27 cellular contexts compared by ENCODE assay signal in genomic region chr4:70841951-70842350, GRCh38. TPM values are rescaled to one million over a fixed set of nuclear protein-coding genes. Genes with fewer than 3 reads are reported as not detected.
DNase-seq lines count a peak whose midpoint lies in the region; ATAC-seq and TF ChIP-seq lines count a peak whose summit lies in the region.
"Had no signal": no experiment of that assay in that cellular context is flagged by ENCODE, and none has a peak within 500 bp of the region (broad histone marks: within the 10 kb centered on the region; RNA-seq: fewer than 3 reads in every experiment).

No MANE protein-coding gene starts in this region.

- TF ChIP-seq CTCF in cardiac muscle cell (IDR thresholded peaks at IDR 0.05; ENCODE audit: low read depth, low read length) = no peak
- TF ChIP-seq CTCF in OCI-LY7 (conservative IDR thresholded peaks at IDR 0.05; ENCODE audit: low read length) = no peak
- TF ChIP-seq CTCF in ascending aorta (IDR thresholded peaks at IDR 0.05) = no peak

- peaks cover 6% of the 10 kb centered on the region for H4K20me1 ChIP-seq in OCI-LY7 (ENCODE audit: insufficient read depth, low read length)

- peaks cover 8% of the 10 kb centered on the region for H3K4me1 Mint-ChIP-seq in stimulated activated effector memory CD8-positive, alpha-beta T cell treated with anti-CD3 and anti-CD28 coated beads, Interleukin-12 subunit alpha, Interleukin-12 subunit beta, amount 100 ng/mL, for 72 hours

- no peaks in the 10 kb centered on the region for H3K9me2 ChIP-seq in OCI-LY7 (ENCODE audit: insufficient read depth, low read length)

- H3K9me3 ChIP-seq in cardiac muscle cell (ENCODE audit: low read depth) (no peaks in the 10 kb centered on the region), OCI-LY7 (ENCODE audit: low read length) (no peaks in the 10 kb centered on the region), iPS-20b (ENCODE audit: insufficient read depth, low read depth, low read length) (no peaks in the 10 kb centered on the region), ascending aorta (no peaks in the 10 kb centered on the region)
- H3K9me3 ChIP-seq: MG63, testis had no signal

- peak in 1 of 2 donors; percentile 17 for DNase-seq in cardiac muscle cell (ENCODE audit: low read depth in 1 of 2, low spot score in 1 of 2)
- no peak for DNase-seq in Right ventricle myocardium superior
- no peak for DNase-seq in OCI-LY7 (ENCODE audit: low spot score)
- no peak for DNase-seq in stimulated activated effector memory CD8-positive, alpha-beta T cell treated with anti-CD3 and anti-CD28 coated beads, Interleukin-12 subunit alpha, Interleukin-12 subunit beta, amount 100 ng/mL, for 72 hours (ENCODE audit: low spot score in 2 of 2)
- no peak for DNase-seq in ascending aorta (ENCODE audit: low spot score in 2 of 2)
- DNase-seq: activated CD4-positive, alpha-beta memory T cell treated with anti-CD3 and anti-CD28 coated beads for 36 hours; activated naive CD4-positive, alpha-beta T cell treated with anti-CD3 and anti-CD28 coated beads for 36 hours; activated T-cell treated with anti-CD3 and anti-CD28 coated beads for 4 hours; aorta; C1 segment of cervical spinal cord; dorsolateral prefrontal cortex; EL; glutamatergic neuron; GM23248; MG63; naive B cell; NCI-H1694; NCI-H69; SHP77; T-helper 1 cell; testis; WERI-Rb-1 had no signal

- H3K27me3 ChIP-seq in cardiac muscle cell (peaks cover 3% of the 10 kb centered on the region), iPS-20b (ENCODE audit: insufficient read depth, low read length) (no peaks in the 10 kb centered on the region), ascending aorta (no peaks in the 10 kb centered on the region)
- H3K27me3 ChIP-seq: dorsolateral prefrontal cortex, MG63, testis had no signal

- H3K4me2 ChIP-seq in OCI-LY7 (ENCODE audit: low read length) = no peak overlapping the region

- H3K4me3 ChIP-seq in cardiac muscle cell (no peak overlapping the region), OCI-LY7 (ENCODE audit: low read depth, low read length, poor library complexity, severe bottlenecking) (no peak overlapping the region), iPS-20b (ENCODE audit: low read length) (no peak overlapping the region), ascending aorta (no peak overlapping the region)
- H3K4me3 ChIP-seq: dorsolateral prefrontal cortex, GM23248, MG63, testis had no signal

- ATAC-seq in Right ventricle myocardium superior (ENCODE audit: poor library complexity) (no peak), GM18519 (IDR thresholded peaks at IDR 0.05; ENCODE audit: low FRiP score, unreplicated experiment) (no peak), HG03460 (IDR thresholded peaks at IDR 0.05; ENCODE audit: unreplicated experiment) (no peak)
- no peak for ATAC-seq in stimulated activated effector memory CD8-positive, alpha-beta T cell treated with anti-CD3 and anti-CD28 coated beads, Interleukin-12 subunit alpha, Interleukin-12 subunit beta, amount 100 ng/mL, for 72 hours
- ATAC-seq: sciatic nerve had no signal

- POLR2A ChIA-PET in OCI-LY7 (lab: Charles Lee) = no interaction called here

- H3K9ac ChIP-seq in iPS-20b (ENCODE audit: low read depth, low read length) = peak overlapping the region; percentile 3; the same call in 1 of the 2 replicates
- H3K9ac ChIP-seq: GM23248 had no signal

- H3K36me3 ChIP-seq in cardiac muscle cell (no peaks in the 10 kb centered on the region), OCI-LY7 (ENCODE audit: insufficient read depth, low read length) (peaks cover 5% of the 10 kb centered on the region; the same call in 1 of the 2 replicates), iPS-20b (ENCODE audit: insufficient read depth, low read depth, low read length) (no peaks in the 10 kb centered on the region), ascending aorta (no peaks in the 10 kb centered on the region)
- H3K36me3 ChIP-seq: MG63, WERI-Rb-1 had no signal

- H3K4me3 Mint-ChIP-seq in stimulated activated effector memory CD8-positive, alpha-beta T cell treated with anti-CD3 and anti-CD28 coated beads, Interleukin-12 subunit alpha, Interleukin-12 subunit beta, amount 100 ng/mL, for 72 hours = no peak overlapping the region
- H3K4me3 Mint-ChIP-seq: activated CD4-positive, alpha-beta memory T cell treated with anti-CD3 and anti-CD28 coated beads for 36 hours; activated naive CD4-positive, alpha-beta T cell treated with anti-CD3 and anti-CD28 coated beads for 36 hours; central memory CD8-positive, alpha-beta T cell had no signal

- CTCF ChIA-PET in OCI-LY7 (lab: Charles Lee; ENCODE audit: unreplicated experiment) = no interaction called here

- peak overlapping the region; percentile 67; the same call in 1 of the 2 replicates for H2AFZ ChIP-seq in OCI-LY7 (ENCODE audit: low read length)
- H2AFZ ChIP-seq: GM23248 had no signal

- H3K79me2 ChIP-seq in OCI-LY7 (ENCODE audit: insufficient read depth, low read depth, low read length) = peaks cover 22% of the 10 kb centered on the region

- no peaks in the 10 kb centered on the region for H3K9me3 Mint-ChIP-seq in stimulated activated effector memory CD8-positive, alpha-beta T cell treated with anti-CD3 and anti-CD28 coated beads, Interleukin-12 subunit alpha, Interleukin-12 subunit beta, amount 100 ng/mL, for 72 hours
- H3K9me3 Mint-ChIP-seq: activated CD4-positive, alpha-beta memory T cell treated with anti-CD3 and anti-CD28 coated beads for 36 hours; activated naive CD4-positive, alpha-beta T cell treated with anti-CD3 and anti-CD28 coated beads for 36 hours; central memory CD8-positive, alpha-beta T cell; naive B cell had no signal

- H3K4me1 ChIP-seq in cardiac muscle cell (ENCODE audit: low read depth) = peaks cover 3% of the 10 kb centered on the region
- H3K4me1 ChIP-seq in OCI-LY7 (ENCODE audit: insufficient read depth, low read length, poor library complexity, severe bottlenecking) = peaks cover 31% of the 10 kb centered on the region
- peaks cover 7% of the 10 kb centered on the region for H3K4me1 ChIP-seq in iPS-20b (ENCODE audit: insufficient read depth, low read length)
- H3K4me1 ChIP-seq in ascending aorta = peaks cover 5% of the 10 kb centered on the region in 2 donors

- BruUV-seq in OCI-LY7 (replicated peaks; lab: Mats Ljungman, UMichigan) = no TSS peak

- intact Hi-C loops in Right ventricle myocardium superior (cut with DNase I) = no loop called here
- intact Hi-C loops in OCI-LY7 (cut with micrococcal nuclease; ENCODE audit: unreplicated experiment) = no loop called here
- intact Hi-C loops in ascending aorta (cut with DNase I) = no loop called here

- H3K36me3 Mint-ChIP-seq in stimulated activated effector memory CD8-positive, alpha-beta T cell treated with anti-CD3 and anti-CD28 coated beads, Interleukin-12 subunit alpha, Interleukin-12 subunit beta, amount 100 ng/mL, for 72 hours = peaks cover 23% of the 10 kb centered on the region
- H3K36me3 Mint-ChIP-seq: naive B cell had no signal

- peak overlapping the region; percentile 72 for H3K27ac ChIP-seq in cardiac muscle cell
- H3K27ac ChIP-seq in OCI-LY7 (ENCODE audit: low read depth, low read length, poor library complexity, severe bottlenecking) = no peak overlapping the region
- no peak overlapping the region for H3K27ac ChIP-seq in iPS-20b (ENCODE audit: low read length)
- peak overlapping the region in 1 of 2 donors; percentile 41 for H3K27ac ChIP-seq in ascending aorta
- H3K27ac ChIP-seq: GM23248, WERI-Rb-1 had no signal

- H3K27ac Mint-ChIP-seq in stimulated activated effector memory CD8-positive, alpha-beta T cell treated with anti-CD3 and anti-CD28 coated beads, Interleukin-12 subunit alpha, Interleukin-12 subunit beta, amount 100 ng/mL, for 72 hours = peak overlapping the region; percentile 37
- H3K27ac Mint-ChIP-seq: activated CD4-positive, alpha-beta memory T cell treated with anti-CD3 and anti-CD28 coated beads for 36 hours had no signal

RNA-seq across cellular contexts. Expression of gene GRSF1, which starts 2.3 kb away (rescaled TPM):
- total RNA-seq in cardiac muscle cell (84.9 and 90.3 TPM in 2 replicates), Right ventricle myocardium superior (105 TPM), OCI-LY7 (2022) (52.8 and 67.0 TPM in 2 replicates), ascending aorta (23.3 TPM)
- 153 and 185 TPM in 2 replicates for polyA plus RNA-seq in cardiac muscle cell
- total RNA-seq in OCI-LY7 (2014; rRNA removed; shearing (Covaris generic)) = 32.8 and 36.7 TPM in 2 replicates
